Comparison of ENCODE assay signal across 1 cellular context in genomic region chr7:96709381-96710228, GRCh38.
A peak's percentile ranks its signal among the peaks of the same experiment; 100 is the strongest.
TF ChIP-seq lines count a peak whose summit lies in the region.

Gene SEM1 (minus strand): TSS chr7:96709846. CDS start chr7:96709763, 83 bp downstream.

TF ChIP-seq in HepG2, 621 proteins besides CTCF, POLR2A, EP300 and RAD21 (continued from another document and continues in another):
- TF ChIP-seq ZNF337 (CRISPR knock-in tag; IDR thresholded peaks at IDR 0.05; ENCODE audit: borderline replicate concordance, low read depth), result 0 out of 2 replicates have a peak, but pooled peaks have one; percentile 42
- no peak for TF ChIP-seq ZNF136 (CRISPR knock-in tag; IDR thresholded peaks at IDR 0.05; ENCODE audit: low read depth)
- no peak for TF ChIP-seq SMYD3 (CRISPR knock-in tag; IDR thresholded peaks at IDR 0.05)
- TF ChIP-seq ZNF781 (CRISPR knock-in tag; IDR thresholded peaks at IDR 0.05; ENCODE audit: borderline replicate concordance, not compliant biosample characterization), result peak; percentile 43
- TF ChIP-seq ZNF839 (CRISPR knock-in tag; IDR thresholded peaks at IDR 0.05; ENCODE audit: borderline replicate concordance), result no peak
- no peak; the same call in 1 of the 2 replicates for TF ChIP-seq ZC3H4 (CRISPR knock-in tag; IDR thresholded peaks at IDR 0.05; ENCODE audit: borderline replicate concordance)
- TF ChIP-seq ZNF792 (CRISPR knock-in tag; IDR thresholded peaks at IDR 0.05), result peak; percentile 71; the same call in 1 of the 2 replicates
- TF ChIP-seq SETDB1 (CRISPR knock-in tag; IDR thresholded peaks at IDR 0.05; ENCODE audit: borderline replicate concordance), result no peak
- no peak for TF ChIP-seq ATF6 (CRISPR knock-in tag; conservative IDR thresholded peaks at IDR 0.05)
- TF ChIP-seq NCOA5 (CRISPR knock-in tag; IDR thresholded peaks at IDR 0.05), result no peak
- TF ChIP-seq ZNF597 (CRISPR knock-in tag; IDR thresholded peaks at IDR 0.05), result no peak
- TF ChIP-seq MEIS2 (CRISPR knock-in tag; IDR thresholded peaks at IDR 0.05), result no peak
- no peak for TF ChIP-seq DNMT1 (CRISPR knock-in tag; IDR thresholded peaks at IDR 0.05)
- TF ChIP-seq ZNF660 (CRISPR knock-in tag; IDR thresholded peaks at IDR 0.05; ENCODE audit: borderline replicate concordance, low read depth), result no peak
- no peak for TF ChIP-seq HNF1A (IDR thresholded peaks at IDR 0.05; ENCODE audit: low read depth)
- TF ChIP-seq HNF1A (CRISPR knock-in tag; IDR thresholded peaks at IDR 0.05; ENCODE audit: borderline replicate concordance), result no peak
- TF ChIP-seq FOXP1 (IDR thresholded peaks at IDR 0.05), result no peak
- TF ChIP-seq FOXP1 (CRISPR knock-in tag; IDR thresholded peaks at IDR 0.05), result no peak
- TF ChIP-seq ZNF558 (CRISPR knock-in tag; IDR thresholded peaks at IDR 0.05; ENCODE audit: borderline replicate concordance), result no peak
- TF ChIP-seq MLXIP (CRISPR knock-in tag; IDR thresholded peaks at IDR 0.05; ENCODE audit: borderline replicate concordance), result no peak
- TF ChIP-seq ZNF670 (CRISPR knock-in tag; IDR thresholded peaks at IDR 0.05; ENCODE audit: borderline replicate concordance), result no peak
- peak; percentile 63 for TF ChIP-seq ZNF407 (CRISPR knock-in tag; IDR thresholded peaks at IDR 0.05; ENCODE audit: not compliant biosample characterization)
- TF ChIP-seq ZFP41 (CRISPR knock-in tag; IDR thresholded peaks at IDR 0.05; ENCODE audit: borderline replicate concordance), result no peak
- TF ChIP-seq DMAP1 (CRISPR knock-in tag; IDR thresholded peaks at IDR 0.05), result peak; percentile 91
- TF ChIP-seq ATF7 (IDR thresholded peaks at IDR 0.05), result no peak
- TF ChIP-seq ATF7 (CRISPR knock-in tag; IDR thresholded peaks at IDR 0.05), result no peak
- no peak; the same call in 1 of the 2 replicates for TF ChIP-seq TMF1 (CRISPR knock-in tag; IDR thresholded peaks at IDR 0.05; ENCODE audit: low read depth)
- TF ChIP-seq ZIK1 (CRISPR knock-in tag; IDR thresholded peaks at IDR 0.05; ENCODE audit: borderline replicate concordance, low read depth), result peak; percentile 39; the same call in 1 of the 2 replicates
- TF ChIP-seq FOXA1 (IDR thresholded peaks at IDR 0.05), result no peak
- TF ChIP-seq FOXA1 (CRISPR knock-in tag; IDR thresholded peaks at IDR 0.05), result peak; percentile 9; the same call in 1 of the 2 replicates
- TF ChIP-seq TCF7L2 (IDR thresholded peaks at IDR 0.05; ENCODE audit: low read depth, low read length), result no peak
- no peak for TF ChIP-seq RAD51 (IDR thresholded peaks at IDR 0.05; ENCODE audit: borderline replicate concordance)
- TF ChIP-seq ZNF44 (CRISPR knock-in tag; IDR thresholded peaks at IDR 0.05), result peak; percentile 51; the same call in 1 of the 2 replicates
- 0 out of 2 replicates have a peak, but pooled peaks have one; percentile 27 for TF ChIP-seq ZBTB39 (CRISPR knock-in tag; IDR thresholded peaks at IDR 0.05)
- no peak for TF ChIP-seq ZNF562 (CRISPR knock-in tag; IDR thresholded peaks at IDR 0.05; ENCODE audit: borderline replicate concordance)
- TF ChIP-seq SMARCE1 (IDR thresholded peaks at IDR 0.05; ENCODE audit: borderline replicate concordance), result no peak
- no peak for TF ChIP-seq CREB3 (CRISPR knock-in tag; IDR thresholded peaks at IDR 0.05)
- TF ChIP-seq MTA3 (CRISPR knock-in tag; IDR thresholded peaks at IDR 0.05), result no peak
- TF ChIP-seq ZMYM4 (CRISPR knock-in tag; IDR thresholded peaks at IDR 0.05), result peak; percentile 87
